10 cellular contexts compared by ENCODE assay signal in genomic region chr16:13909872-13910303, GRCh38. TPM values are rescaled to one million over a fixed set of nuclear protein-coding genes. Genes with fewer than 3 reads are reported as not detected.
DNase-seq lines count a peak whose midpoint lies in the region; ATAC-seq and TF ChIP-seq lines count a peak whose summit lies in the region.
"Had no signal": no experiment of that assay in that cellular context is flagged by ENCODE, and none has a peak within 500 bp of the region (broad histone marks: within the 10 kb centered on the region; RNA-seq: fewer than 3 reads in every experiment).

No MANE protein-coding gene starts in this region.

- peak overlapping the region; percentile 36 for H3K4me3 Mint-ChIP-seq in chondrocyte (ENCODE audit: unreplicated experiment)
- no peak overlapping the region for H3K4me3 Mint-ChIP-seq in stimulated activated memory B cell treated with anti-CD40 and anti-IgM and Interleukin-4, amounts not matched to agents 10 μg/mL and 1 μg/mL and 100 μg/mL, for 72 hours
- H3K4me3 Mint-ChIP-seq in activated CD4-positive, alpha-beta T cell treated with anti-CD3 and anti-CD28 coated beads for 36 hours, result no peak overlapping the region

- no peak overlapping the region for H3K4me3 ChIP-seq in tibial artery
- H3K4me3 ChIP-seq: SJCRH30 had no signal

- H3K36me3 Mint-ChIP-seq in chondrocyte (ENCODE audit: low read depth), result no peaks in the 10 kb centered on the region
- no peaks in the 10 kb centered on the region for H3K36me3 Mint-ChIP-seq in stimulated activated memory B cell treated with anti-CD40 and anti-IgM and Interleukin-4, amounts not matched to agents 10 μg/mL and 1 μg/mL and 100 μg/mL, for 72 hours
- H3K36me3 Mint-ChIP-seq in activated CD4-positive, alpha-beta T cell treated with anti-CD3 and anti-CD28 coated beads for 36 hours (ENCODE audit: low read depth), result no peaks in the 10 kb centered on the region

- CTCF ChIA-PET in activated CD4-positive, alpha-beta T cell treated with anti-CD3 and anti-CD28 coated beads for 36 hours (lab: Charles Lee), result interaction anchor here (2.4 kb wide), 1 partner anchor 10 kb away, joined by 13 read pairs; the partner anchor contains the start of gene ERCC4

- H3K4me1 Mint-ChIP-seq in chondrocyte (ENCODE audit: low read depth), result peaks cover 15% of the 10 kb centered on the region
- peaks cover 18% of the 10 kb centered on the region for H3K4me1 Mint-ChIP-seq in stimulated activated memory B cell treated with anti-CD40 and anti-IgM and Interleukin-4, amounts not matched to agents 10 μg/mL and 1 μg/mL and 100 μg/mL, for 72 hours
- no peaks in the 10 kb centered on the region for H3K4me1 Mint-ChIP-seq in activated CD4-positive, alpha-beta T cell treated with anti-CD3 and anti-CD28 coated beads for 36 hours

- H3K27me3 Mint-ChIP-seq in chondrocyte (ENCODE audit: low read depth), result peaks cover 11% of the 10 kb centered on the region
- peaks cover 43% of the 10 kb centered on the region for H3K27me3 Mint-ChIP-seq in stimulated activated memory B cell treated with anti-CD40 and anti-IgM and Interleukin-4, amounts not matched to agents 10 μg/mL and 1 μg/mL and 100 μg/mL, for 72 hours
- peaks cover 26% of the 10 kb centered on the region for H3K27me3 Mint-ChIP-seq in activated CD4-positive, alpha-beta T cell treated with anti-CD3 and anti-CD28 coated beads for 36 hours

- H3K9me3 Mint-ChIP-seq in chondrocyte (ENCODE audit: low read depth), result peaks cover 10% of the 10 kb centered on the region
- H3K9me3 Mint-ChIP-seq in stimulated activated memory B cell treated with anti-CD40 and anti-IgM and Interleukin-4, amounts not matched to agents 10 μg/mL and 1 μg/mL and 100 μg/mL, for 72 hours, result peaks cover 9% of the 10 kb centered on the region
- H3K9me3 Mint-ChIP-seq in activated CD4-positive, alpha-beta T cell treated with anti-CD3 and anti-CD28 coated beads for 36 hours (ENCODE audit: low read depth), result peaks cover 4% of the 10 kb centered on the region

- no peak for TF ChIP-seq CTCF in chondrocyte (IDR thresholded peaks at IDR 0.05)
- peak in 1 of 2 experiments; percentile 39 for TF ChIP-seq CTCF in tibial artery (IDR thresholded peaks at IDR 0.05)

- H3K27ac ChIP-seq in tibial artery, result peak overlapping the region; percentile 55 to 68
- H3K27ac ChIP-seq: SJCRH30 had no signal

- H3K9me3 ChIP-seq in tibial artery, result no peaks in the 10 kb centered on the region
- H3K9me3 ChIP-seq: SJCRH30 had no signal

- peak; percentile 62 for ATAC-seq in left colon
- ATAC-seq in stimulated activated memory B cell treated with anti-CD40 and anti-IgM and Interleukin-4, amounts not matched to agents 10 μg/mL and 1 μg/mL and 100 μg/mL, for 72 hours, result no peak
- ATAC-seq in activated CD4-positive, alpha-beta T cell treated with anti-CD3 and anti-CD28 coated beads for 36 hours, result no peak
- ATAC-seq in HG03095 (IDR thresholded peaks at IDR 0.05; ENCODE audit: unreplicated experiment), result no peak
- ATAC-seq: HCT116 had no signal

- intact Hi-C loops in left colon (cut with DNase I, micrococcal nuclease), result no loop called here
- intact Hi-C loops in tibial artery (cut with DNase I; ENCODE audit: low total_unique reads), result no loop called here
- intact Hi-C loops in activated CD4-positive, alpha-beta T cell treated with anti-CD3 and anti-CD28 coated beads for 36 hours (cut with DNase I, micrococcal nuclease), result no loop called here

- H3K36me3 ChIP-seq in tibial artery, result no peaks in the 10 kb centered on the region
- H3K36me3 ChIP-seq: SJCRH30 had no signal

- peak overlapping the region; percentile 49 for H3K27ac Mint-ChIP-seq in chondrocyte (ENCODE audit: unreplicated experiment)
- no peak overlapping the region for H3K27ac Mint-ChIP-seq in stimulated activated memory B cell treated with anti-CD40 and anti-IgM and Interleukin-4, amounts not matched to agents 10 μg/mL and 1 μg/mL and 100 μg/mL, for 72 hours
- H3K27ac Mint-ChIP-seq in activated CD4-positive, alpha-beta T cell treated with anti-CD3 and anti-CD28 coated beads for 36 hours, result no peak overlapping the region

- DNase-seq in M059J (ENCODE audit: low read depth) (peak; percentile 65), chondrocyte (ENCODE audit: low spot score) (no peak), left colon (no peak), tibial artery (peak; percentile 76 to 89)
- DNase-seq in activated CD4-positive, alpha-beta T cell treated with anti-CD3 and anti-CD28 coated beads for 36 hours, result no peak
- DNase-seq: activated T-cell treated with anti-CD3 and anti-CD28 coated beads for 4 hours had no signal

- no peaks in the 10 kb centered on the region for H3K27me3 ChIP-seq in tibial artery
- H3K27me3 ChIP-seq: SJCRH30 had no signal

- POLR2A ChIA-PET in activated CD4-positive, alpha-beta T cell treated with anti-CD3 and anti-CD28 coated beads for 36 hours (lab: Charles Lee), result no interaction called here

- peaks cover 0 to 14% (median 7%) of the 10 kb centered on the region in 4 donors for H3K4me1 ChIP-seq in tibial artery

RNA-seq across cellular contexts. Expression of gene ERCC4, which starts 10.1 kb away (rescaled TPM):
- 9.7 and 11.9 TPM in 2 replicates for total RNA-seq in M059J (2014; rRNA removed; shearing (Covaris generic))
- total RNA-seq in chondrocyte (16.8 to 19.5 TPM (median 18.5 TPM) in 3 replicates), left colon (1 to 10 TPM; 6.3 to 6.6 TPM)
- 10 to 100 TPM; 11.5 to 13.9 TPM for total RNA-seq in activated CD4-positive, alpha-beta T cell treated with anti-CD3 and anti-CD28 coated beads for 36 hours

Comparison
In these comparisons a context has a peak if more than half of its experiments do, and no peak if none do; other contexts are left out.
1. DNase-seq: peak in M059J (single experiment) and tibial artery (2 of 2); none in chondrocyte (single experiment), left colon (0 of 2) and activated CD4-positive, alpha-beta T cell treated with anti-CD3 and anti-CD28 coated beads for 36 hours (single experiment).